In genomic region chr6:39753745-39754084, GRCh38 we compare ENCODE assay signal across 20 cellular contexts. TPM values are rescaled to one million over a fixed set of nuclear protein-coding genes. Genes with fewer than 3 reads are reported as not detected.
DNase-seq lines count a peak whose midpoint lies in the region; ATAC-seq and TF ChIP-seq lines count a peak whose summit lies in the region.
"Had no signal": no experiment of that assay in that cellular context is flagged by ENCODE, and none has a peak within 500 bp of the region (broad histone marks: within the 10 kb centered on the region; RNA-seq: fewer than 3 reads in every experiment).

No MANE protein-coding gene starts in this region.

- H3K4me1 ChIP-seq in adrenal gland (replicated peaks in 1 of 2), result peaks cover 4 to 29% of the 10 kb centered on the region in 2 donors
- H3K4me1 ChIP-seq in tibial artery, result peaks cover 0 to 28% (median 14%) of the 10 kb centered on the region in 4 donors

- intact Hi-C loops in adrenal gland (cut with DNase I), result no loop called here
- intact Hi-C loops in tibial artery (cut with DNase I; ENCODE audit: low total_unique reads), result no loop called here

- DNase-seq in adrenal gland, result peak in 6 of 7 donors; percentile 36 to 69 (median 50)
- peak; percentile 24 for DNase-seq in fibroblast of peridontal ligament (ENCODE audit: extremely low read depth)
- peak; percentile 17 for DNase-seq in midbrain (lab: John Stamatoyannopoulos, UW)
- DNase-seq in tibial artery, result peak in 1 of 2 donors; percentile 57
- DNase-seq in stimulated activated naive CD8-positive, alpha-beta T cell treated with anti-CD3 and anti-CD28 coated beads, Interleukin-15, Interleukin-2, amounts not matched to agents 100 U/mL and 50 U/mL, for 24 hours, result no peak
- DNase-seq in HuH-7 (ENCODE audit: low spot score), result no peak
- no peak for DNase-seq in NCI-H2171 treated with DMSO at 0.1 percent for 48 hours (lab: John Stamatoyannopoulos, UW)
- no peak for DNase-seq in chondrocyte (ENCODE audit: low spot score)
- DNase-seq: activated CD4-positive, alpha-beta memory T cell treated with anti-CD3 and anti-CD28 coated beads, Interleukin-2, amount 10 ng/mL, durations not matched to agents 7 days and 5 days; activated T-cell treated with anti-CD3 and anti-CD28 coated beads, Interleukin-2, amount 50 U/mL, for 48 hours; AML-193; Calu3; head of caudate nucleus; MM.1S; NCI-H1930; SHP77 treated with DMSO at 0.1 percent for 48 hours; T-helper 2 cell had no signal

- no peak for TF ChIP-seq POLR2A in adrenal gland (IDR thresholded peaks at IDR 0.05)

- H3K36me3 ChIP-seq in adrenal gland (replicated peaks in 1 of 2) (no peaks in the 10 kb centered on the region), tibial artery (no peaks in the 10 kb centered on the region)

- H3K4me1 Mint-ChIP-seq in chondrocyte (ENCODE audit: low read depth), result no peaks in the 10 kb centered on the region
- H3K4me1 Mint-ChIP-seq: activated CD4-positive, alpha-beta memory T cell treated with anti-CD3 and anti-CD28 coated beads, Interleukin-2, amount 10 ng/mL, durations not matched to agents 7 days and 5 days; WTC11 had no signal

- 14 to 23% (median 17%) methylated on average over 3 of the region's 3 CpGs for WGBS in adrenal gland, 4 donors

- no peak for TF ChIP-seq CTCF in adrenal gland (IDR thresholded peaks at IDR 0.05)
- no peak for TF ChIP-seq CTCF in tibial artery (IDR thresholded peaks at IDR 0.05)
- no peak for TF ChIP-seq CTCF in chondrocyte (IDR thresholded peaks at IDR 0.05)

- H3K9me3 Mint-ChIP-seq in chondrocyte (ENCODE audit: low read depth), result no peaks in the 10 kb centered on the region
- H3K9me3 Mint-ChIP-seq: activated CD4-positive, alpha-beta memory T cell treated with anti-CD3 and anti-CD28 coated beads, Interleukin-2, amount 10 ng/mL, durations not matched to agents 7 days and 5 days had no signal

- ATAC-seq in stimulated activated naive CD8-positive, alpha-beta T cell treated with anti-CD3 and anti-CD28 coated beads, Interleukin-15, Interleukin-2, amounts not matched to agents 100 U/mL and 50 U/mL, for 24 hours, result no peak
- ATAC-seq: WTC11 had no signal

- H3K9me3 ChIP-seq in adrenal gland (replicated peaks in 1 of 3), result no peaks in the 10 kb centered on the region
- H3K9me3 ChIP-seq in tibial artery, result no peaks in the 10 kb centered on the region

- H3K27me3 ChIP-seq in adrenal gland, result no peaks in the 10 kb centered on the region
- H3K27me3 ChIP-seq in tibial artery, result no peaks in the 10 kb centered on the region

- H3K4me3 ChIP-seq in adrenal gland, result no peak overlapping the region
- no peak overlapping the region for H3K4me3 ChIP-seq in tibial artery
- H3K4me3 ChIP-seq: GM12878 had no signal

- H3K36me3 Mint-ChIP-seq in chondrocyte (ENCODE audit: low read depth), result no peaks in the 10 kb centered on the region
- H3K36me3 Mint-ChIP-seq: WTC11 had no signal

- H3K27ac Mint-ChIP-seq in chondrocyte (ENCODE audit: unreplicated experiment), result no peak overlapping the region
- H3K27ac Mint-ChIP-seq: activated CD4-positive, alpha-beta memory T cell treated with anti-CD3 and anti-CD28 coated beads, Interleukin-2, amount 10 ng/mL, durations not matched to agents 7 days and 5 days; WTC11 had no signal

- H3K4me3 Mint-ChIP-seq in chondrocyte (ENCODE audit: unreplicated experiment), result no peak overlapping the region
- H3K4me3 Mint-ChIP-seq: activated CD4-positive, alpha-beta memory T cell treated with anti-CD3 and anti-CD28 coated beads, Interleukin-2, amount 10 ng/mL, durations not matched to agents 7 days and 5 days; WTC11 had no signal

- H3K27me3 Mint-ChIP-seq in chondrocyte (ENCODE audit: low read depth), result no peaks in the 10 kb centered on the region
- H3K27me3 Mint-ChIP-seq: activated CD4-positive, alpha-beta memory T cell treated with anti-CD3 and anti-CD28 coated beads, Interleukin-2, amount 10 ng/mL, durations not matched to agents 7 days and 5 days had no signal

- H3K27ac ChIP-seq in adrenal gland, result peak overlapping the region in 2 of 5 donors; percentile 11 to 64
- peak overlapping the region; percentile 62 to 72 for H3K27ac ChIP-seq in tibial artery

RNA-seq across cellular contexts. Expression of gene KIF6, which starts 28.5 kb away (rescaled TPM):
- total RNA-seq in adrenal gland (1 to 10 TPM in 3 of 8 donors, under 1 TPM in 5; 0.52 to 1.5 (median 0.73) TPM), chondrocyte (0.62 to 2.4 TPM (median 1.1 TPM) in 3 replicates)
- 1 to 10 TPM in 1 of 3 donors, under 1 TPM in 2; 0.64 to 2.0 (median 0.67) TPM for polyA plus RNA-seq in adrenal gland
- total RNA-seq: activated CD4-positive, alpha-beta memory T cell treated with anti-CD3 and anti-CD28 coated beads, Interleukin-2, amount 10 ng/mL, durations not matched to agents 7 days and 5 days; NCI-H460 had no signal

RNA-seq across cellular contexts. Expression of gene DAAM2, which starts 38.5 kb away (rescaled TPM):
- total RNA-seq in adrenal gland (10 to 100 TPM; 39.0 to 72.1 (median 56.5) TPM), chondrocyte (137 to 142 TPM (median 142 TPM) in 3 replicates)
- 10 to 100 TPM; 28.1 to 50.6 (median 31.6) TPM for polyA plus RNA-seq in adrenal gland
- total RNA-seq: activated CD4-positive, alpha-beta memory T cell treated with anti-CD3 and anti-CD28 coated beads, Interleukin-2, amount 10 ng/mL, durations not matched to agents 7 days and 5 days; Calu3; NCI-H460 had no signal

Comparison
In these comparisons a context has a peak if more than half of its experiments do, and no peak if none do; other contexts are left out.
1. DNase-seq: peak in adrenal gland (6 of 7), fibroblast of peridontal ligament (single experiment) and midbrain (single experiment); none in stimulated activated naive CD8-positive, alpha-beta T cell treated with anti-CD3 and anti-CD28 coated beads, Interleukin-15, Interleukin-2, amounts not matched to agents 100 U/mL and 50 U/mL, for 24 hours (single experiment), HuH-7 (single experiment), NCI-H2171 treated with DMSO at 0.1 percent for 48 hours (single experiment) and chondrocyte (single experiment).